In the genomic region with DNA sequence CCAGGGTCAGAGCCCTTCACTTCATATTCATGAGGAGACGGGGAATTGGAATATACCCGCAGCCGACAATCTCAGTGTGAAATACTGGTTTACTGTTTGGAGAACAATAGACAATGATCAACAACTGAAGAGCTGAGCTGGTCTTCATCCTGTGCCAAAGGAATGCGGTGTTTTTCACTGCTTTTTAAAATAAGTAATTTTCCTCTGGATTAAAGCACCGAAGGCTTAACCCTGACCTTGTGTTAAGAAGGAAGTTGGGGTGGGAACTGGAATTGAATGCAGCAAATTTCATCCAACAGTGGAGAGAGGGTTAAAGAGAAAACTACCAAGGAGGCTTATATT, we compare ENCODE assay signal across 1 cellular context.
TF ChIP-seq lines count a peak whose summit lies in the region.

A gene with protein sequence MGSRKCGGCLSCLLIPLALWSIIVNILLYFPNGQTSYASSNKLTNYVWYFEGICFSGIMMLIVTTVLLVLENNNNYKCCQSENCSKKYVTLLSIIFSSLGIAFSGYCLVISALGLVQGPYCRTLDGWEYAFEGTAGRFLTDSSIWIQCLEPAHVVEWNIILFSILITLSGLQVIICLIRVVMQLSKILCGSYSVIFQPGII (minus strand): TSS at position 119 of the 342 bp plus-strand sequence. CDS start 254 bp downstream, outside the sequence.

TF ChIP-seq in endothelial cell of umbilical vein, 7 proteins besides CTCF, POLR2A, EP300 and RAD21 (continued from another document):
- TF ChIP-seq, protein P1, sequence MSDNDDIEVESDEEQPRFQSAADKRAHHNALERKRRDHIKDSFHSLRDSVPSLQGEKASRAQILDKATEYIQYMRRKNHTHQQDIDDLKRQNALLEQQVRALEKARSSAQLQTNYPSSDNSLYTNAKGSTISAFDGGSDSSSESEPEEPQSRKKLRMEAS (IDR thresholded peaks at IDR 0.05; ENCODE audit: insufficient read depth, insufficient read length): no peak
